ENCODE assay signal across 23 cellular contexts in the genomic region with DNA sequence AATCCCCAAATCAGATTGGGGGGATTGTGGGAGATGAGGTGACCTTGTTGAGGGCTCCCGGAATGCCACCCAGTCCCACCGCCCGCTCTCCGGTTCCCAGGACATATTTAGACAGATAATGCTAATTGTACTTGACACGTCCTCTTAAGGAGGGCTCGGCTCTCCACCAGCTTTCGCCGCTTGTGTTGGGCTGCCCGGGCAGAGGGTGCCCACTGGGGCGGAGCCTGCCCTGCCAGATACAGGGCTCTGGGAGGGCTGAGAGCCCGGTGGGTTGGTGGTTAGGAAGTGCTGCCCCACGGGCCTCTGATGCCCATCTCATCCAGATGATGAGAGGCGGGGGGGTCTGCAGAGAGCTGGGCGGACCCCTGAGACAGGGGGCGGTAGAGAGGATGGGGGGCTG.
"Had no signal": no experiment of that assay in that cellular context is flagged by ENCODE, and none has a peak within 500 bp of the region (broad histone marks: within the 10 kb centered on the region; RNA-seq: fewer than 3 reads in every experiment).

No MANE protein-coding gene starts in this region.

- DNase-seq: IMR-90, Karpas-422, KG1, MG63, NCI-H1092, NCI-H1105 treated with DMSO at 0.1 percent for 48 hours, NCI-H1417 treated with DMSO at 0.1 percent for 48 hours, NCI-H146, NCI-H1694 treated with DMSO at 0.1 percent for 48 hours, NCI-H1930, NCI-H2081, NCI-H2107, NCI-H226, NCI-H446, NCI-H510A, NCI-H524 treated with DMSO at 0.1 percent for 48 hours, NCI-H69, NCI-H774, RPMI8226, SHP77 treated with DMSO at 0.1 percent for 48 hours, SJCRH30 had no signal

- H3K27me3 ChIP-seq: MG63 had no signal

- H3K36me3 ChIP-seq: MG63, SJCRH30 had no signal

- H3K9me3 ChIP-seq: MG63, SJCRH30 had no signal

- H3K27ac ChIP-seq: SJCRH30 had no signal

- ATAC-seq: HepG2, SK-N-SH treated with all-trans-retinoic acid at 6 μM for 48 hours had no signal

- H3K4me3 ChIP-seq: MG63, SJCRH30 had no signal
